In genomic region chr1:220454155-220454777, GRCh38 we compare ENCODE assay signal across 16 cellular contexts.
DNase-seq lines count a peak whose midpoint lies in the region; ATAC-seq and TF ChIP-seq lines count a peak whose summit lies in the region.
"Had no signal": no experiment of that assay in that cellular context is flagged by ENCODE, and none has a peak within 500 bp of the region (broad histone marks: within the 10 kb centered on the region; RNA-seq: fewer than 3 reads in every experiment).

No MANE protein-coding gene starts in this region.

- no peaks in the 10 kb centered on the region for H3F3A ChIP-seq in MM.1S (ENCODE audit: insufficient read depth, low read length)

- WGBS in endodermal cell (ENCODE audit: insufficient coverage in 1 of 2, insufficient read length in 1 of 2), 2 experiments = 88 to 100% methylated on average over 1 to 2 of the region's 3 CpGs

- H3K4me1 Mint-ChIP-seq in endodermal cell (peaks cover 14% of the 10 kb centered on the region), progenitor cell of endocrine pancreas (ENCODE audit: low read depth) (peaks cover 10% of the 10 kb centered on the region)
- no peaks in the 10 kb centered on the region for H3K4me1 Mint-ChIP-seq in stimulated activated naive CD8-positive, alpha-beta T cell treated with anti-CD3 and anti-CD28 coated beads, Interleukin-15, amount 100 ng/mL, for 72 hours
- H3K4me1 Mint-ChIP-seq: activated B cell treated with CpG ODN at 0.5 μM for 24 hours; central memory CD8-positive, alpha-beta T cell had no signal

- H3K4me1 ChIP-seq in MM.1S (ENCODE audit: low read length) (no peaks in the 10 kb centered on the region), endodermal cell (ENCODE audit: control insufficient read depth, insufficient read depth, low read length) (no peaks in the 10 kb centered on the region)
- H3K4me1 ChIP-seq: A549 had no signal

- H3K36me3 ChIP-seq in MM.1S (replicated peaks; ENCODE audit: insufficient read depth, low read length) = no peaks in the 10 kb centered on the region
- no peaks in the 10 kb centered on the region for H3K36me3 ChIP-seq in endodermal cell (ENCODE audit: control insufficient read depth, insufficient read depth, low read length)

- no peaks in the 10 kb centered on the region for H3K9me2 ChIP-seq in MM.1S (replicated peaks; ENCODE audit: insufficient read depth, low read length)

- no peaks in the 10 kb centered on the region for H3K79me2 ChIP-seq in MM.1S (ENCODE audit: low read length)

- no peak overlapping the region for H3K9ac ChIP-seq in MM.1S (ENCODE audit: low read length)
- no peak overlapping the region for H3K9ac ChIP-seq in endodermal cell (ENCODE audit: extremely low read depth, low read length, poor library complexity, severe bottlenecking)

- H3K9me3 ChIP-seq in MM.1S (replicated peaks; ENCODE audit: insufficient read depth, low read length) (no peaks in the 10 kb centered on the region), endodermal cell (ENCODE audit: control insufficient read depth, low read length) (no peaks in the 10 kb centered on the region)
- H3K9me3 ChIP-seq: A549 had no signal

- H2AFZ ChIP-seq in MM.1S (ENCODE audit: low read length) = no peak overlapping the region

- no peaks in the 10 kb centered on the region for H3K27me3 ChIP-seq in MM.1S (replicated peaks; ENCODE audit: insufficient read depth, low read length)
- H3K27me3 ChIP-seq in endodermal cell (ENCODE audit: control insufficient read depth, insufficient read depth, low read length, poor library complexity, severe bottlenecking) = no peaks in the 10 kb centered on the region

- no peak for ATAC-seq in stimulated activated naive CD8-positive, alpha-beta T cell treated with anti-CD3 and anti-CD28 coated beads, Interleukin-15, amount 100 ng/mL, for 72 hours
- no peak for ATAC-seq in GM19351 (IDR thresholded peaks at IDR 0.05; ENCODE audit: unreplicated experiment)
- ATAC-seq: A549; activated naive CD4-positive, alpha-beta T cell treated with anti-CD3 and anti-CD28 coated beads, Interleukin-2, amount 50 U/mL, for 72 hours; GM12878; stimulated activated naive CD8-positive, alpha-beta T cell treated with anti-CD3 and anti-CD28 coated beads, Interleukin-15, Interleukin-2, amounts not matched to agents 100 U/mL and 50 U/mL, for 24 hours had no signal

- H4K20me1 ChIP-seq in MM.1S (ENCODE audit: insufficient read depth, low read length) = no peaks in the 10 kb centered on the region

- no peaks in the 10 kb centered on the region for H3K9me3 Mint-ChIP-seq in endodermal cell
- H3K9me3 Mint-ChIP-seq in progenitor cell of endocrine pancreas (ENCODE audit: low read depth) = no peaks in the 10 kb centered on the region
- no peaks in the 10 kb centered on the region for H3K9me3 Mint-ChIP-seq in stimulated activated naive CD8-positive, alpha-beta T cell treated with anti-CD3 and anti-CD28 coated beads, Interleukin-15, amount 100 ng/mL, for 72 hours
- H3K9me3 Mint-ChIP-seq: activated B cell treated with CpG ODN at 0.5 μM for 24 hours; activated naive CD4-positive, alpha-beta T cell treated with anti-CD3 and anti-CD28 coated beads, Interleukin-2, amount 50 U/mL, for 72 hours; central memory CD8-positive, alpha-beta T cell had no signal

- H3K4me3 ChIP-seq in MM.1S (ENCODE audit: low read length) (no peak overlapping the region), endodermal cell (ENCODE audit: low read length) (no peak overlapping the region)
- H3K4me3 ChIP-seq: A549, GM12878 had no signal

- H3K27me3 Mint-ChIP-seq in endodermal cell (ENCODE audit: insufficient read depth) (no peaks in the 10 kb centered on the region), progenitor cell of endocrine pancreas (peaks cover 10% of the 10 kb centered on the region)
- peaks cover 51% of the 10 kb centered on the region for H3K27me3 Mint-ChIP-seq in stimulated activated naive CD8-positive, alpha-beta T cell treated with anti-CD3 and anti-CD28 coated beads, Interleukin-15, amount 100 ng/mL, for 72 hours

- TF ChIP-seq CTCF in MM.1S (IDR thresholded peaks at IDR 0.05; ENCODE audit: low read length) = peak; percentile 33
- TF ChIP-seq CTCF in endodermal cell (conservative IDR thresholded peaks at IDR 0.05) = peak; percentile 65
- peak; percentile 48 for TF ChIP-seq CTCF in progenitor cell of endocrine pancreas (IDR thresholded peaks at IDR 0.05; ENCODE audit: unreplicated experiment)

- H3K4me2 ChIP-seq in MM.1S (ENCODE audit: low read depth, low read length) = no peak overlapping the region
- H3K4me2 ChIP-seq: A549 had no signal

- H3K4me3 Mint-ChIP-seq in endodermal cell (no peak overlapping the region), progenitor cell of endocrine pancreas (ENCODE audit: low read depth) (no peak overlapping the region)
- H3K4me3 Mint-ChIP-seq in stimulated activated naive CD8-positive, alpha-beta T cell treated with anti-CD3 and anti-CD28 coated beads, Interleukin-15, amount 100 ng/mL, for 72 hours = no peak overlapping the region
- H3K4me3 Mint-ChIP-seq: activated B cell treated with CpG ODN at 0.5 μM for 24 hours; central memory CD8-positive, alpha-beta T cell had no signal

- DNase-seq in DMS 273 (lab: John Stamatoyannopoulos, UW; ENCODE audit: unreplicated experiment) (peak; percentile 23), DMS 273 treated with DMSO at 0.1 percent for 48 hours (lab: John Stamatoyannopoulos, UW) (no peak), MM.1S (no peak), endodermal cell (no peak), progenitor cell of endocrine pancreas (ENCODE audit: low spot score, unreplicated experiment) (no peak), NCI-H2029 treated with DMSO at 0.1 percent for 48 hours (lab: John Stamatoyannopoulos, UW) (no peak)
- no peak for DNase-seq in stimulated activated naive CD8-positive, alpha-beta T cell treated with anti-CD3 and anti-CD28 coated beads, Interleukin-15, amount 100 ng/mL, for 72 hours
- DNase-seq: activated B cell treated with CpG ODN at 0.5 μM for 24 hours; MV-4-11; NCI-H2227 treated with DMSO at 0.1 percent for 48 hours; stimulated activated naive CD8-positive, alpha-beta T cell treated with anti-CD3 and anti-CD28 coated beads, Interleukin-15, Interleukin-2, amounts not matched to agents 100 U/mL and 50 U/mL, for 24 hours had no signal

- H3K36me3 Mint-ChIP-seq in endodermal cell (ENCODE audit: low read depth) = no peaks in the 10 kb centered on the region
- H3K36me3 Mint-ChIP-seq in progenitor cell of endocrine pancreas (ENCODE audit: insufficient read depth) = no peaks in the 10 kb centered on the region
- H3K36me3 Mint-ChIP-seq: activated naive CD4-positive, alpha-beta T cell treated with anti-CD3 and anti-CD28 coated beads, Interleukin-2, amount 50 U/mL, for 72 hours had no signal

- H3K27ac Mint-ChIP-seq in endodermal cell (no peak overlapping the region), progenitor cell of endocrine pancreas (no peak overlapping the region)
- H3K27ac Mint-ChIP-seq in stimulated activated naive CD8-positive, alpha-beta T cell treated with anti-CD3 and anti-CD28 coated beads, Interleukin-15, amount 100 ng/mL, for 72 hours = no peak overlapping the region
- H3K27ac Mint-ChIP-seq: activated B cell treated with CpG ODN at 0.5 μM for 24 hours; activated naive CD4-positive, alpha-beta T cell treated with anti-CD3 and anti-CD28 coated beads, Interleukin-2, amount 50 U/mL, for 72 hours had no signal

- H3K27ac ChIP-seq in MM.1S (ENCODE audit: low read length) = no peak overlapping the region
- H3K27ac ChIP-seq in endodermal cell (ENCODE audit: low read depth, low read length) = no peak overlapping the region
- H3K27ac ChIP-seq: A549 had no signal
